Comparison of ENCODE assay signal across 9 cellular contexts in the genomic region with DNA sequence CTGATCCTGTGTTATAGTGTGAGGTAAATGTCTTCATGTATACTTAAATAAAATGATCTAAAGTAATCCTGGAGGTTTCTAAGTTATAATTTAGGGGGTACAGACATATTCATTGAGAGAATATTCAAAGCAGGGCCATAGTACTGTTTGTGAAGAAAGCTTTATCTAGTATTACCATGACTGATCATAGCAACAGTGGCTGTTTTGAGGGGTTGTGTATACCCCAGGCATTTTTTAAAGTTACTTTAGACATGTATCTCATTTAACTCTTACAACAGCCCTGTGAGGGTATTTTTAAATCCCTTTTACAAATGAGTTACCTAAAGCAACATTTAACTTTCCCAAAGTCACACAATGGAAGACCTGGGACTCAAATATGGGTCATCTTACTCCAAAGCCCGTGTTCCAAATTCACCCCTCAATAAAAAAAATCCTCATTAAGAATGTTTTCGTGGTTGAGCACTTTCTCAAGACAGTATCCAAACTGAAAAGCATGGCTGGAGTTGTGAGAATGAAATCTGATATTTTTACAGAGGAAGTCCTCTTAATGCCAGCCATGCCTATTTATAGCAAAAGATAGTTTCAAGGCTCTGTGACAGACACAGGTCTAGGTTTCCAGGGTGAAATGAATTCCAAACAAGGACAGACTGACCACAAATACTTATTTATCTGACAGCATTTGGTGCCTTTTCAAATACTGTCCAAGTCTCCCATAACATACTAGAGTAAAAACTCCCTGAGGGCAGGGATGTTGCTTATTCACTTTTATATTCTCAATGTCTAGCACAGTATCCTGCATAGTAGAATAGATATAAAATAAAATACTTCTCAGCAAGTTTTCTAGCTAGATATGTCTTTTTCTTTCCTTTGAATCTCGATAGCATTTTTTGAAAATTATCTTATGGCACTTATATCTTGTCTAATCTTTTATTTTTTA. TPM values are rescaled to one million over a fixed set of nuclear protein-coding genes. Genes with fewer than 3 reads are reported as not detected.
A peak's percentile ranks its signal among the peaks of the same experiment; 100 is the strongest.
DNase-seq lines count a peak whose midpoint lies in the region; TF ChIP-seq lines count a peak whose summit lies in the region.
"Had no signal": no experiment of that assay in that cellular context is flagged by ENCODE, and none has a peak within 500 bp of the region (broad histone marks: within the 10 kb centered on the region; RNA-seq: fewer than 3 reads in every experiment).

No MANE protein-coding gene starts in this region.

- no peak overlapping the region for H2AFZ ChIP-seq in OCI-LY1 (ENCODE audit: low read length)
- H2AFZ ChIP-seq in fibroblast of lung (ENCODE audit: low read length), result no peak overlapping the region

- no peaks in the 10 kb centered on the region for H3K9me3 ChIP-seq in OCI-LY1 (ENCODE audit: low read length)
- no peaks in the 10 kb centered on the region for H3K9me3 ChIP-seq in fibroblast of lung (ENCODE audit: control insufficient read depth, insufficient read depth, low read depth, low read length)

- H3K79me2 ChIP-seq in OCI-LY1 (ENCODE audit: insufficient read depth, low read length) (no peaks in the 10 kb centered on the region), fibroblast of lung (ENCODE audit: control insufficient read depth, insufficient read depth, low read length) (peaks cover 72% of the 10 kb centered on the region)

- H3K27ac ChIP-seq in OCI-LY1 (ENCODE audit: low read depth, low read length, poor library complexity, severe bottlenecking) (no peak overlapping the region), fibroblast of lung (ENCODE audit: insufficient read depth, low read length) (peak overlapping the region; percentile 88), skin epidermis (peak overlapping the region in 14 of 21 experiments; percentile 2 to 79 (median 38))

- peak; percentile 37 for DNase-seq in H4 (ENCODE audit: low spot score)
- peak in 1 of 2 donors; percentile 62 for DNase-seq in fibroblast of lung (ENCODE audit: low read depth in 2 of 2)
- DNase-seq in NCI-H774 (lab: John Stamatoyannopoulos, UW), result no peak
- DNase-seq in HEK293T (ENCODE audit: extremely low spot score), result no peak
- DNase-seq in SK-N-DZ (ENCODE audit: low spot score), result no peak
- DNase-seq: NCI-H510A, nucleus accumbens had no signal

- peak overlapping the region; percentile 19; the same call in 1 of the 2 replicates for H3K4me2 ChIP-seq in OCI-LY1 (ENCODE audit: low read length)
- no peak overlapping the region for H3K4me2 ChIP-seq in fibroblast of lung (ENCODE audit: extremely low read depth, insufficient read depth, low read length)

- H4K20me1 ChIP-seq in OCI-LY1 (ENCODE audit: insufficient read depth, low read length), result no peaks in the 10 kb centered on the region
- H4K20me1 ChIP-seq in fibroblast of lung (ENCODE audit: control insufficient read depth, extremely low read depth, insufficient read depth, low read length), result no peaks in the 10 kb centered on the region

- no peaks in the 10 kb centered on the region for H3K27me3 ChIP-seq in OCI-LY1 (ENCODE audit: insufficient read depth, low read length)
- H3K27me3 ChIP-seq in fibroblast of lung (ENCODE audit: control insufficient read depth, insufficient read depth, low read length), result no peaks in the 10 kb centered on the region

- H3K4me3 ChIP-seq in OCI-LY1 (ENCODE audit: low read depth, low read length, poor library complexity, severe bottlenecking), result no peak overlapping the region
- H3K4me3 ChIP-seq in fibroblast of lung (replicated peaks in 1 of 4; ENCODE audit: control extremely low read depth in 1 of 4, insufficient read depth in 1 of 4, low read depth in 3 of 4, low read length in 4 of 4), result no peak overlapping the region
- no peak overlapping the region for H3K4me3 ChIP-seq in skin epidermis

- no peaks in the 10 kb centered on the region for H3K36me3 ChIP-seq in OCI-LY1 (ENCODE audit: insufficient read depth, low read length)
- peaks cover 2% of the 10 kb centered on the region for H3K36me3 ChIP-seq in fibroblast of lung (ENCODE audit: control insufficient read depth, insufficient read depth, low read length)

- CTCF ChIA-PET in HEK293T (lab: Yijun Ruan, JAX), result interaction anchor here (1.6 kb wide), 1 partner anchor 40 kb away, joined by 6 read pairs; no protein-coding TSS in a partner anchor

- no peaks in the 10 kb centered on the region for H3F3A ChIP-seq in OCI-LY1 (ENCODE audit: insufficient read depth, low read length)

- H3K9ac ChIP-seq in OCI-LY1 (ENCODE audit: low read length) (no peak overlapping the region), fibroblast of lung (ENCODE audit: insufficient read depth, low read length) (no peak overlapping the region)

- peaks cover 19% of the 10 kb centered on the region for H3K4me1 ChIP-seq in OCI-LY1 (ENCODE audit: insufficient read depth, low read length, severe bottlenecking)
- peaks cover 39% of the 10 kb centered on the region for H3K4me1 ChIP-seq in fibroblast of lung (ENCODE audit: control insufficient read depth, extremely low read depth, insufficient read depth, low read length)

- no peaks in the 10 kb centered on the region for H3K9me2 ChIP-seq in OCI-LY1 (ENCODE audit: low read depth, low read length)

- POLR2A ChIA-PET in HEK293T (lab: Yijun Ruan, JAX), result no interaction called here

- no peak for TF ChIP-seq CTCF in OCI-LY1 (IDR thresholded peaks at IDR 0.05; ENCODE audit: low read length)
- TF ChIP-seq CTCF in fibroblast of lung (conservative IDR thresholded peaks at IDR 0.05 in 1 of 2, IDR thresholded peaks at IDR 0.05 in 1 of 2; ENCODE audit: low read depth in 1 of 2, low read length in 2 of 2), result no peak

TF ChIP-seq in HEK293T, 16 proteins besides CTCF, POLR2A, EP300 and RAD21:
- TF ChIP-seq ZNF384 (IDR thresholded peaks at IDR 0.05) (no peak), TARDBP (IDR thresholded peaks at IDR 0.05) (no peak), NFRKB (IDR thresholded peaks at IDR 0.05) (no peak), SP1 (IDR thresholded peaks at IDR 0.05) (no peak), L3MBTL2 (conservative IDR thresholded peaks at IDR 0.05) (no peak), CTBP1 (IDR thresholded peaks at IDR 0.05; ENCODE audit: borderline replicate concordance) (no peak), BHLHE40 (IDR thresholded peaks at IDR 0.05; ENCODE audit: borderline replicate concordance) (no peak), ELF4 (IDR thresholded peaks at IDR 0.05) (no peak)
- TF ChIP-seq, protein P1, sequence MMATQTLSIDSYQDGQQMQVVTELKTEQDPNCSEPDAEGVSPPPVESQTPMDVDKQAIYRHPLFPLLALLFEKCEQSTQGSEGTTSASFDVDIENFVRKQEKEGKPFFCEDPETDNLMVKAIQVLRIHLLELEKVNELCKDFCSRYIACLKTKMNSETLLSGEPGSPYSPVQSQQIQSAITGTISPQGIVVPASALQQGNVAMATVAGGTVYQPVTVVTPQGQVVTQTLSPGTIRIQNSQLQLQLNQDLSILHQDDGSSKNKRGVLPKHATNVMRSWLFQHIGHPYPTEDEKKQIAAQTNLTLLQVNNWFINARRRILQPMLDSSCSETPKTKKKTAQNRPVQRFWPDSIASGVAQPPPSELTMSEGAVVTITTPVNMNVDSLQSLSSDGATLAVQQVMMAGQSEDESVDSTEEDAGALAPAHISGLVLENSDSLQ (IDR thresholded peaks at IDR 0.05), result no peak

RNA-seq across cellular contexts. Expression of a gene that starts 10.4 kb away (rescaled TPM):
- 38.2 and 47.0 TPM in 2 replicates for total RNA-seq in H4 (2014; rRNA removed; shearing (Covaris generic))
- 215 and 248 TPM in 2 replicates for total RNA-seq in fibroblast of lung
- polyA plus RNA-seq in fibroblast of lung, result 224 and 536 TPM in 2 replicates
- 151 and 362 TPM in 2 replicates for polyA plus RNA-seq in fibroblast of lung (2012)
- 62.3 and 103 TPM in 2 replicates for polyA minus RNA-seq in fibroblast of lung (ENCODE audit: low replicate concordance)
- polyA plus RNA-seq in SK-N-DZ (2014; cell fraction: cytosol; rRNA removed), result 0.09 TPM in 1 of 2 replicates, not detected in the other
- polyA plus RNA-seq in SK-N-DZ (2014; cell fraction: nucleus; rRNA removed), result not detected in 2 replicates
